ENCODE assay signal across 8 cellular contexts in genomic region chr2:26561918-26562810, GRCh38.
DNase-seq lines count a peak whose midpoint lies in the region; ATAC-seq and TF ChIP-seq lines count a peak whose summit lies in the region.

No MANE protein-coding gene starts in this region.

- no peaks in the 10 kb centered on the region for H3K36me3 ChIP-seq in MM.1S (replicated peaks; ENCODE audit: insufficient read depth, low read length)

- no peaks in the 10 kb centered on the region for H3K9me3 Mint-ChIP-seq in Calu3 (ENCODE audit: low read depth, unreplicated experiment)
- no peaks in the 10 kb centered on the region for H3K9me3 Mint-ChIP-seq in osteocyte (ENCODE audit: unreplicated experiment)

- H3K36me3 Mint-ChIP-seq in Calu3 (ENCODE audit: insufficient read depth, unreplicated experiment) (peaks cover 19% of the 10 kb centered on the region), osteocyte (ENCODE audit: unreplicated experiment) (no peaks in the 10 kb centered on the region)

- H3K4me3 Mint-ChIP-seq in Calu3 (ENCODE audit: low read depth, unreplicated experiment): peak overlapping the region; percentile 83
- H3K4me3 Mint-ChIP-seq in osteocyte (ENCODE audit: unreplicated experiment): no peak overlapping the region

- TF ChIP-seq CTCF in Calu3 (IDR thresholded peaks at IDR 0.05; ENCODE audit: unreplicated experiment) (peak; percentile 65), MM.1S (IDR thresholded peaks at IDR 0.05; ENCODE audit: low read length) (no peak), osteocyte (IDR thresholded peaks at IDR 0.05) (no peak)

- peaks cover 34% of the 10 kb centered on the region for H3K27me3 Mint-ChIP-seq in Calu3 (ENCODE audit: unreplicated experiment)
- H3K27me3 Mint-ChIP-seq in osteocyte (ENCODE audit: unreplicated experiment): peaks cover 70% of the 10 kb centered on the region

- ATAC-seq in GM21619 (IDR thresholded peaks at IDR 0.05; ENCODE audit: unreplicated experiment) (no peak), GM21737 (IDR thresholded peaks at IDR 0.05; ENCODE audit: unreplicated experiment) (no peak), GM21390 (IDR thresholded peaks at IDR 0.05; ENCODE audit: unreplicated experiment) (no peak)

- H3K9ac ChIP-seq in MM.1S (ENCODE audit: low read length): no peak overlapping the region

- CTCF ChIA-PET in Calu3 (lab: Charles Lee): interaction anchor here (0.5 to 2.2 kb wide), 3 partner anchors 15 to 88 kb away, joined by 3 to 13 read pairs (median 7); no protein-coding TSS in a partner anchor

- no peak overlapping the region for H3K27ac ChIP-seq in MM.1S (ENCODE audit: low read length)

- H3K9me3 ChIP-seq in MM.1S (replicated peaks; ENCODE audit: insufficient read depth, low read length): no peaks in the 10 kb centered on the region

- no peaks in the 10 kb centered on the region for H4K20me1 ChIP-seq in MM.1S (ENCODE audit: insufficient read depth, low read length)

- no peaks in the 10 kb centered on the region for H3K4me1 ChIP-seq in MM.1S (ENCODE audit: low read length)

- H3F3A ChIP-seq in MM.1S (ENCODE audit: insufficient read depth, low read length): no peaks in the 10 kb centered on the region

- BruUV-seq in Calu3 (replicated peaks; lab: Mats Ljungman, UMichigan): no TSS peak

- no peak overlapping the region for H3K4me3 ChIP-seq in MM.1S (ENCODE audit: low read length)

- no peak overlapping the region for H2AFZ ChIP-seq in MM.1S (ENCODE audit: low read length)

- peaks cover 98% of the 10 kb centered on the region for H3K27me3 ChIP-seq in MM.1S (replicated peaks; ENCODE audit: insufficient read depth, low read length)

- peak; percentile 94 for DNase-seq in Calu3
- DNase-seq in MM.1S: no peak
- peak; percentile 17 for DNase-seq in activated CD4-positive, alpha-beta T cell treated with anti-CD3 and anti-CD28 coated beads, Interleukin-2, amount 50 U/mL, for 1 hour
- DNase-seq in fibroblast of gingiva (ENCODE audit: low read depth): peak; percentile 6
- peak; percentile 84 for DNase-seq in osteocyte (ENCODE audit: extremely low spot score, unreplicated experiment)

- no peaks in the 10 kb centered on the region for H3K79me2 ChIP-seq in MM.1S (ENCODE audit: low read length)

- peak overlapping the region; percentile 45; the same call in 1 of the 2 replicates for H3K4me2 ChIP-seq in MM.1S (ENCODE audit: low read depth, low read length)

- H3K27ac Mint-ChIP-seq in Calu3 (ENCODE audit: unreplicated experiment) (peak overlapping the region; percentile 86), osteocyte (ENCODE audit: unreplicated experiment) (no peak overlapping the region)

- H3K4me1 Mint-ChIP-seq in Calu3 (ENCODE audit: low read depth, unreplicated experiment) (peaks cover 17% of the 10 kb centered on the region), osteocyte (ENCODE audit: unreplicated experiment) (no peaks in the 10 kb centered on the region)

- no peaks in the 10 kb centered on the region for H3K9me2 ChIP-seq in MM.1S (replicated peaks; ENCODE audit: insufficient read depth, low read length)

- intact Hi-C loops in Calu3 (cut with micrococcal nuclease; ENCODE audit: unreplicated experiment): no loop called here
